In genomic region chr18:274313-274712, GRCh38 we compare ENCODE assay signal across 21 cellular contexts.
"Had no signal": no experiment of that assay in that cellular context is flagged by ENCODE, and none has a peak within 500 bp of the region (broad histone marks: within the 10 kb centered on the region; RNA-seq: fewer than 3 reads in every experiment).

No MANE protein-coding gene starts in this region.

- H3K27me3 Mint-ChIP-seq: activated T-helper 17 cell treated with anti-CD3 and anti-CD28 coated beads, Interleukin-2, amount 50 U/mL, for 72 hours had no signal

- ATAC-seq: activated naive CD4-positive, alpha-beta T cell treated with anti-CD3 and anti-CD28 coated beads, Interleukin-2, amount 50 U/mL, for 72 hours; activated T-helper 17 cell treated with anti-CD3 and anti-CD28 coated beads, Interleukin-2, amount 50 U/mL, for 72 hours; heart left ventricle; naive thymus-derived CD4-positive, alpha-beta T cell; upper lobe of right lung had no signal

- H3K9me3 Mint-ChIP-seq: activated CD4-positive, alpha-beta memory T cell treated with anti-CD3 and anti-CD28 coated beads for 36 hours; activated naive CD4-positive, alpha-beta T cell treated with anti-CD3 and anti-CD28 coated beads, Interleukin-2, amount 50 U/mL, for 72 hours; activated T-cell treated with anti-CD3 and anti-CD28 coated beads, Interleukin-2, amount 50 U/mL, for 24 hours; activated T-helper 17 cell treated with anti-CD3 and anti-CD28 coated beads, Interleukin-2, amount 50 U/mL, for 72 hours; neural crest cell; T-helper 1 cell treated with Interleukin-12 subunit alpha and Interleukin-12 subunit beta and Interleukin-4 antibody, amounts not matched to agents 30 μg/mL and 1 μg/mL, for 36 hours had no signal

- H3K27ac Mint-ChIP-seq: activated CD4-positive, alpha-beta memory T cell treated with anti-CD3 and anti-CD28 coated beads for 36 hours; activated naive CD4-positive, alpha-beta T cell treated with anti-CD3 and anti-CD28 coated beads, Interleukin-2, amount 50 U/mL, for 72 hours; activated T-cell treated with anti-CD3 and anti-CD28 coated beads, Interleukin-2, amount 50 U/mL, for 24 hours; activated T-helper 17 cell treated with anti-CD3 and anti-CD28 coated beads, Interleukin-2, amount 50 U/mL, for 72 hours; memory B cell; naive thymus-derived CD4-positive, alpha-beta T cell; T-helper 1 cell treated with Interleukin-12 subunit alpha and Interleukin-12 subunit beta and Interleukin-4 antibody, amounts not matched to agents 30 μg/mL and 1 μg/mL, for 36 hours had no signal

- DNase-seq: activated CD4-positive, alpha-beta memory T cell treated with anti-CD3 and anti-CD28 coated beads for 36 hours; activated CD4-positive, alpha-beta T cell treated with anti-CD3 and anti-CD28 coated beads for 4 hours; activated CD8-positive, alpha-beta memory T cell treated with anti-CD3 and anti-CD28 coated beads, Interleukin-2, amount 50 U/mL, for 48 hours; activated naive CD4-positive, alpha-beta T cell; activated T-cell treated with anti-CD3 and anti-CD28 coated beads, Interleukin-2, amount 50 U/mL, for 24 hours; central memory CD4-positive, alpha-beta T cell; heart left ventricle; hypothalamus; immature natural killer cell; kidney; midbrain; naive thymus-derived CD4-positive, alpha-beta T cell; stimulated activated naive CD4-positive, alpha-beta T cell; T-helper 9 cell; tibial artery; upper lobe of right lung had no signal

- H3K36me3 Mint-ChIP-seq: activated naive CD4-positive, alpha-beta T cell treated with anti-CD3 and anti-CD28 coated beads, Interleukin-2, amount 50 U/mL, for 72 hours; immature natural killer cell had no signal

- H3K4me3 Mint-ChIP-seq: activated CD4-positive, alpha-beta memory T cell treated with anti-CD3 and anti-CD28 coated beads for 36 hours; activated T-cell treated with anti-CD3 and anti-CD28 coated beads, Interleukin-2, amount 50 U/mL, for 24 hours; activated T-helper 17 cell treated with anti-CD3 and anti-CD28 coated beads, Interleukin-2, amount 50 U/mL, for 72 hours; immature natural killer cell; memory B cell; naive thymus-derived CD4-positive, alpha-beta T cell; neural crest cell; T-helper 1 cell treated with Interleukin-12 subunit alpha and Interleukin-12 subunit beta and Interleukin-4 antibody, amounts not matched to agents 30 μg/mL and 1 μg/mL, for 36 hours had no signal

- H3K4me1 Mint-ChIP-seq: activated T-helper 17 cell treated with anti-CD3 and anti-CD28 coated beads, Interleukin-2, amount 50 U/mL, for 72 hours had no signal
